ENCODE assay signal across 12 cellular contexts in the genomic region with DNA sequence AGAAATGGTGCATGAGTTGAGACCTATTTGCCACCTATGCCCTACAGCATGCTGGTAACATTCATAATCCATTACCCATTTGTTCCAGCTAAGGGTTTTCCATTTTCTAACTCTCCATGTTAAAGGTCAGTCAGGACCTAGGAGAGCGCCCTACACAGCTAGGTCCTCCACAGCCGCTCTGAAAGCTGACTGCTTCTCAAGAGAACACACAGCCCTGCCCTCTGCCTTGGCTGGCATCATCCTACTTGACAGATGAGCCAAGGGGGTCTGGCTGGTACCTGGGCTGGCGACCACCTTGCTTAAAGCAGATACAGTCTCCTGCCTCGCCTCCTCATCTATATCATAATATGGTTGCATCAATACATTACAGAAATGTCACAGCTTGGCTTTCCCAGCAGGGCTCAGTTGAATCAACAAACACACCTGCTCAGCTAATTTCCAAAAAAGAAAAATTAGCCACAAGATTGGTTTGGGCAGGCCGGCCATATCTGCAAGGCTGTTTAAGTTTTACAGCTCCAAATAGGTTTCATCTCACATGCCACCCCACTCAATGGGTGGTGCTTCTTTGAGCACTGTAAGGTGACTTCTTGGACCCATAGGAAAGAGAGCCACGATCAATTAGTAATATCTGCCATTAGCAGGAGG. TPM values are rescaled to one million over a fixed set of nuclear protein-coding genes. Genes with fewer than 3 reads are reported as not detected.
DNase-seq lines count a peak whose midpoint lies in the region; FAIRE-seq and TF ChIP-seq lines count a peak whose summit lies in the region.
"Had no signal": no experiment of that assay in that cellular context is flagged by ENCODE, and none has a peak within 500 bp of the region (broad histone marks: within the 10 kb centered on the region; RNA-seq: fewer than 3 reads in every experiment).

No MANE protein-coding gene starts in this region.

- no peak overlapping the region for H3K9ac ChIP-seq in H1 (replicated peaks in 1 of 4; ENCODE audit: extremely low read depth in 1 of 4, low read depth in 3 of 4, low read length in 3 of 4)
- H3K9ac ChIP-seq in mesenchymal stem cell (ENCODE audit: low read length): no peak overlapping the region
- H3K9ac ChIP-seq: KMS-11 had no signal

- H3K56ac ChIP-seq in H1 (replicated peaks; ENCODE audit: insufficient read length, low read depth, low read length): no peak overlapping the region

- no peak overlapping the region for H2AK5ac ChIP-seq in H1 (ENCODE audit: low read depth, low read length)
- no peak overlapping the region for H2AK5ac ChIP-seq in mesenchymal stem cell (ENCODE audit: low read length, severe bottlenecking)

- H2BK15ac ChIP-seq in H1 (ENCODE audit: low read length) (no peak overlapping the region), mesenchymal stem cell (ENCODE audit: low read depth, poor library complexity, severe bottlenecking) (no peak overlapping the region)

- H3K4me3 ChIP-seq in GM12865 (ENCODE audit: low read depth, low read length): no peak overlapping the region
- H3K4me3 ChIP-seq in H1 (ENCODE audit: extremely low read depth in 1 of 4, insufficient read depth in 2 of 4, low read depth in 3 of 4, low read length in 4 of 4): no peak overlapping the region
- no peak overlapping the region for H3K4me3 ChIP-seq in mesenchymal stem cell (ENCODE audit: insufficient read depth in 1 of 2, low read depth in 1 of 2, low read length in 2 of 2)
- H3K4me3 ChIP-seq in stomach: no peak overlapping the region

- no peak overlapping the region for H2BK5ac ChIP-seq in H1 (ENCODE audit: low read depth, low read length)
- no peak overlapping the region for H2BK5ac ChIP-seq in mesenchymal stem cell (ENCODE audit: low read depth, low read length, poor library complexity, severe bottlenecking)

- H3K18ac ChIP-seq in H1 (ENCODE audit: extremely low read depth, low read length) (no peak overlapping the region), mesenchymal stem cell (ENCODE audit: low read depth in 1 of 2, low read length in 2 of 2) (no peak overlapping the region)

- H3K4me2 ChIP-seq in H1 (ENCODE audit: insufficient read depth in 1 of 2, low read depth in 2 of 2, low read length in 2 of 2) (no peak overlapping the region), mesenchymal stem cell (ENCODE audit: low read length, poor library complexity, severe bottlenecking) (no peak overlapping the region)
- H3K4me2 ChIP-seq: KMS-11 had no signal

- H4K8ac ChIP-seq in H1 (ENCODE audit: extremely low read depth, insufficient read depth, low read length) (no peak overlapping the region), mesenchymal stem cell (ENCODE audit: low read length) (no peak overlapping the region)

- no peaks in the 10 kb centered on the region for H3K27me3 ChIP-seq in H1 (replicated peaks in 1 of 4; ENCODE audit: control insufficient read depth in 3 of 4, extremely low read depth in 1 of 4, insufficient read depth in 3 of 4, low read length in 3 of 4)
- peaks cover 0 to 52% of the 10 kb centered on the region in 2 experiments for H3K27me3 ChIP-seq in mesenchymal stem cell (ENCODE audit: control insufficient read depth in 1 of 2, insufficient read depth in 1 of 2, low read length in 2 of 2)
- H3K27me3 ChIP-seq in stomach: no peaks in the 10 kb centered on the region

- peaks cover 0 to 3% (median 0%) of the 10 kb centered on the region in 4 experiments; a peak in 1 of 7 replicates for H3K4me1 ChIP-seq in H1 (replicated peaks in 1 of 4; ENCODE audit: control insufficient read depth in 3 of 4, insufficient read depth in 4 of 4, low read length in 3 of 4)
- H3K4me1 ChIP-seq in mesenchymal stem cell (ENCODE audit: control insufficient read depth, insufficient read depth, low read depth, low read length): peaks cover 1% of the 10 kb centered on the region
- no peaks in the 10 kb centered on the region for H3K4me1 ChIP-seq in stomach

- no peak for TF ChIP-seq RAD21 in H1 (IDR thresholded peaks at IDR 0.05 in 1 of 2, conservative IDR thresholded peaks at IDR 0.05 in 1 of 2; ENCODE audit: low read depth in 2 of 2, low read length in 2 of 2)

- H4K91ac ChIP-seq in H1 (replicated peaks; ENCODE audit: insufficient read length, low read length): no peak overlapping the region
- no peak overlapping the region for H4K91ac ChIP-seq in mesenchymal stem cell (ENCODE audit: low read length)

- no peak overlapping the region for H3K4ac ChIP-seq in H1 (replicated peaks; ENCODE audit: insufficient read length, low read depth, low read length)
- H3K4ac ChIP-seq in mesenchymal stem cell (ENCODE audit: low read depth in 1 of 2, low read length in 2 of 2): no peak overlapping the region

- H2BK12ac ChIP-seq in H1 (ENCODE audit: low read depth, low read length) (no peak overlapping the region), mesenchymal stem cell (ENCODE audit: low read length in 2 of 2) (no peak overlapping the region)

- H2AFZ ChIP-seq in H1 (ENCODE audit: low read length) (no peak overlapping the region), mesenchymal stem cell (ENCODE audit: low read depth, low read length) (no peak overlapping the region)

- no peak for TF ChIP-seq POLR2A in H1 (IDR thresholded peaks at IDR 0.05; ENCODE audit: control extremely low read depth in 1 of 2, low read depth in 2 of 2, low read length in 2 of 2)
- no peak for TF ChIP-seq POLR2A in stomach (IDR thresholded peaks at IDR 0.05)

- no peak overlapping the region for H3K14ac ChIP-seq in H1 (ENCODE audit: insufficient read length)
- no peak overlapping the region for H3K14ac ChIP-seq in mesenchymal stem cell (ENCODE audit: low read length in 2 of 2)

- no peaks in the 10 kb centered on the region for H3K23me2 ChIP-seq in H1 (ENCODE audit: low read depth, low read length)

- 76% methylated on average over 6 of the region's 6 CpGs; no CpG with 5 or more reads in 1 of the 2 experiments for WGBS in H1 (ENCODE audit: extremely low coverage in 1 of 2, insufficient coverage in 1 of 2, insufficient read length in 1 of 2, insufficient replicate concordance in 2 of 2, low coverage in 1 of 2, low lambda C conversion rate in 2 of 2, missing lambda C conversion rate in 1 of 2), 2 experiments
- 51% methylated on average over 5 of the region's 6 CpGs for WGBS in mesenchymal stem cell
- WGBS in stomach, 5 donors: 52 to 60% (median 57%) methylated on average over 5 to 6 of the region's 6 CpGs

- DNase-seq in GM12865 (ENCODE audit: low read depth) (peak; percentile 11), MV-4-11 (lab: John Stamatoyannopoulos, UW) (peak; percentile 6), H1 (ENCODE audit: low read depth in 1 of 2, low spot score in 2 of 2) (peak in 1 of 2 experiments; percentile 61), mesenchymal stem cell (peak; percentile 40), stomach (no peak), DMS53 treated with DMSO at 0.1 percent for 48 hours (lab: John Stamatoyannopoulos, UW; ENCODE audit: unreplicated experiment) (no peak), DMS153 (lab: John Stamatoyannopoulos, UW) (no peak)
- DNase-seq in stimulated activated CD4-positive, alpha-beta T cell treated with anti-CD3 and anti-CD28 coated beads, Interleukin-2, amount 100 ng/mL, for 48 hours: no peak
- DNase-seq: Calu3, NCI-H510A treated with DMSO at 0.1 percent for 48 hours had no signal

- H2BK20ac ChIP-seq in H1 (ENCODE audit: low read length): no peak overlapping the region

- H3K36me3 ChIP-seq in H1 (ENCODE audit: control insufficient read depth in 2 of 4, insufficient read depth in 4 of 4, low read length in 3 of 4): no peaks in the 10 kb centered on the region
- H3K36me3 ChIP-seq in mesenchymal stem cell (ENCODE audit: control insufficient read depth in 1 of 2, insufficient read depth in 2 of 2, low read depth in 1 of 2, low read length in 2 of 2): peaks cover 0 to 9% of the 10 kb centered on the region in 2 experiments
- no peaks in the 10 kb centered on the region for H3K36me3 ChIP-seq in stomach

- TF ChIP-seq EP300 in H1 (IDR thresholded peaks at IDR 0.05; ENCODE audit: borderline replicate concordance in 1 of 2, low read depth in 2 of 2, low read length in 2 of 2) (no peak), stomach (IDR thresholded peaks at IDR 0.05) (no peak)

- H3K23ac ChIP-seq in H1 (ENCODE audit: insufficient read length): no peak overlapping the region
- no peak overlapping the region for H3K23ac ChIP-seq in mesenchymal stem cell (ENCODE audit: low read length in 2 of 2)

- no peaks in the 10 kb centered on the region for H3K79me2 ChIP-seq in H1 (ENCODE audit: control insufficient read depth in 1 of 2, insufficient read depth in 2 of 2, low read length in 2 of 2)

- H4K5ac ChIP-seq in H1 (ENCODE audit: insufficient read length, low read depth, low read length): no peak overlapping the region

- intact Hi-C loops in stomach (cut with DNase I; ENCODE audit: low total_unique reads): no loop called here

- POLR2A ChIA-PET in H1 (lab: Charles Lee; ENCODE audit: partially characterized antibody): interaction anchor here (1.5 to 1.9 kb wide), 2 partner anchors 13 to 55 kb away, joined by 4 to 7 read pairs; no protein-coding TSS in a partner anchor

- no peak overlapping the region for H3K27ac ChIP-seq in H1 (ENCODE audit: low read depth, low read length)
- H3K27ac ChIP-seq in mesenchymal stem cell (ENCODE audit: low read length, poor library complexity, severe bottlenecking): no peak overlapping the region
- H3K27ac ChIP-seq in stomach: no peak overlapping the region
- H3K27ac ChIP-seq: KMS-11 had no signal

- CTCF ChIA-PET in H1 (lab: Charles Lee; ENCODE audit: partially characterized antibody): interaction anchor here (0.8 to 13.1 kb wide), 10 partner anchors 13 to 530 kb away, joined by 3 to 276 read pairs (median 4); a partner anchor contains a TSS

- no peak overlapping the region for H2BK120ac ChIP-seq in H1 (replicated peaks; ENCODE audit: low read depth, low read length)
- no peak overlapping the region for H2BK120ac ChIP-seq in mesenchymal stem cell (ENCODE audit: low read depth, low read length)

- no peak for TF ChIP-seq CTCF in GM12865 (IDR thresholded peaks at IDR 0.05; ENCODE audit: insufficient read depth, low read depth, low read length, missing control alignments)
- no peak for TF ChIP-seq CTCF in H1 (IDR thresholded peaks at IDR 0.05; ENCODE audit: control extremely low read depth in 1 of 3, insufficient read depth in 1 of 3, low read depth in 1 of 3, low read length in 3 of 3)
- TF ChIP-seq CTCF in stomach (IDR thresholded peaks at IDR 0.05): no peak

- H3K9me3 ChIP-seq in H1 (ENCODE audit: insufficient read depth in 2 of 2, low read depth in 1 of 2, low read length in 1 of 2): no peaks in the 10 kb centered on the region
- no peaks in the 10 kb centered on the region for H3K9me3 ChIP-seq in mesenchymal stem cell (ENCODE audit: control insufficient read depth, low read length)
- no peaks in the 10 kb centered on the region for H3K9me3 ChIP-seq in stomach

- H4K20me1 ChIP-seq in H1 (replicated peaks in 1 of 2; ENCODE audit: control insufficient read depth in 1 of 2, insufficient read depth in 2 of 2, low read length in 2 of 2): no peaks in the 10 kb centered on the region

- H3K79me1 ChIP-seq in H1 (ENCODE audit: low read depth, low read length) (no peaks in the 10 kb centered on the region), mesenchymal stem cell (replicated peaks; ENCODE audit: low read length, poor library complexity, severe bottlenecking) (peaks cover 50% of the 10 kb centered on the region)

- FAIRE-seq in H1 (lab: Jason Lieb, UNC): peak; percentile 83

RNA-seq across cellular contexts. Expression of a gene that starts 17.3 kb away (rescaled TPM):
- total RNA-seq in H1 (2021; fragmentation: NEBNext Ultra II Directional; extraction: Animal tissue kit (Norgen Biotek cat#: 25700)): 3.0 and 3.2 TPM in 2 replicates
- polyA plus RNA-seq in H1 (2011; rRNA removed) (2.4 and 2.9 TPM in 2 replicates), stomach (under 1 TPM; 0.37 to 0.65 (median 0.46) TPM)
- 2.7 TPM for polyA plus RNA-seq in H1 (2011; cell fraction: cytosol; rRNA removed)
- polyA plus RNA-seq in H1 (2011; cell fraction: nucleus; rRNA removed): 5.3 TPM
- polyA plus RNA-seq in H1 (2012, experiment 1 of 2): 2.9 to 3.5 TPM (median 3.2 TPM) in 4 replicates
- 0.66 TPM for polyA plus RNA-seq in H1 (2012, experiment 2 of 2)
- 3.7 TPM for polyA plus RNA-seq in H1 (2013, experiment 1 of 2)
- polyA plus RNA-seq in H1 (2013, experiment 2 of 2): 3.8 TPM
- polyA minus RNA-seq in H1 (2011; rRNA and poly(A)+ RNA removed): 1.2 and 2.1 TPM in 2 replicates
- polyA minus RNA-seq in H1 (2011; cell fraction: cytosol; rRNA and poly(A)+ RNA removed): 1.7 TPM
- 4.4 TPM for polyA minus RNA-seq in H1 (2011; cell fraction: nucleus; rRNA and poly(A)+ RNA removed)
- not detected for polyA plus RNA-seq in mesenchymal stem cell (2013, experiment 1 of 2)
- not detected for polyA plus RNA-seq in mesenchymal stem cell (2013, experiment 2 of 2)
- 1 to 10 TPM in 1 of 5 donors, under 1 TPM in 2, not detected in 2; 0.55 to 1.4 (median 0.58) TPM for total RNA-seq in stomach
- total RNA-seq: activated CD8-positive, alpha-beta memory T cell treated with anti-CD3 and anti-CD28 coated beads for 36 hours had no signal

Comparison
In these comparisons a context has a peak if more than half of its experiments do, and no peak if none do; other contexts are left out.
1. DNase-seq: peak in GM12865 (single experiment), MV-4-11 (single experiment) and mesenchymal stem cell (single experiment); none in stomach (single experiment), DMS53 treated with DMSO at 0.1 percent for 48 hours (single experiment), DMS153 (single experiment) and stimulated activated CD4-positive, alpha-beta T cell treated with anti-CD3 and anti-CD28 coated beads, Interleukin-2, amount 100 ng/mL, for 48 hours (0 of 2).